ENCODE assay signal across 9 cellular contexts in the genomic region with DNA sequence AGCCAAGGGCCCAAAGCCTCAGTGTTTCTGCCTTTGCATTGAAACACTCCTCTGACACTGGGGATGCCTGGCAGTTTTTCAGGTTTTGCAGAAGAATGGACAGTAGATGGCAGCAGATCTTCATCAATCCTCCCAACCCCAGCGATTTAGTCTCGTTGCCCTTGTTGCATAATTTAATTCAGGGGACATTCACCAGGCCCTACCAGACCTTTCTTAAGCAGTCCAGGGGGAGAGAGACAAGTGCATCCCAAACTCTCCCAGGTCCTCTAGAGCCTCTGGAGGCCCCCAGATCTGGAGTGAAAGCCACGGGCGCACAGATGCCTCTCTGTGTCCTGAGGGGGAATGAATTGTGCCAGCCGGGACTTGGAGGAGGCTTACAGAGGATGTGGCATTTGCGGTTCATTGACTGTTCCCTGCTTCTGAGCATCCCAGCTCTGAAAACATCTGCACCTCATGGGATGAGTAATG. TPM values are rescaled to one million over a fixed set of nuclear protein-coding genes. Genes with fewer than 3 reads are reported as not detected.
DNase-seq lines count a peak whose midpoint lies in the region; ATAC-seq and TF ChIP-seq lines count a peak whose summit lies in the region.
"Had no signal": no experiment of that assay in that cellular context is flagged by ENCODE, and none has a peak within 500 bp of the region (broad histone marks: within the 10 kb centered on the region; RNA-seq: fewer than 3 reads in every experiment).

No MANE protein-coding gene starts in this region.

- CTCF ChIA-PET in A673 (lab: Charles Lee): no interaction called here
- CTCF ChIA-PET in WTC11 (lab: Charles Lee): interaction anchor here (1.0 to 1.4 kb wide), 2 partner anchors 108 to 137 kb away, joined by 5 to 6 read pairs; no protein-coding TSS in a partner anchor

- H3K36me3 Mint-ChIP-seq in WTC11 (no peaks in the 10 kb centered on the region), neural progenitor cell (peaks cover 3% of the 10 kb centered on the region)

- peak; percentile 40 for ATAC-seq in HG02884 (IDR thresholded peaks at IDR 0.05; ENCODE audit: unreplicated experiment)
- peak; percentile 85 for ATAC-seq in WTC11

- H3K27ac Mint-ChIP-seq in WTC11: no peak overlapping the region
- no peak overlapping the region for H3K27ac Mint-ChIP-seq in neural progenitor cell

- H3K4me1 Mint-ChIP-seq in WTC11: no peaks in the 10 kb centered on the region
- peaks cover 6% of the 10 kb centered on the region for H3K4me1 Mint-ChIP-seq in neural progenitor cell

- H3K36me3 ChIP-seq in A673 (ENCODE audit: insufficient read depth, low read length, poor library complexity, severe bottlenecking) (no peaks in the 10 kb centered on the region), GM06990 (ENCODE audit: control insufficient read depth, insufficient read depth, low read length) (no peaks in the 10 kb centered on the region), neural progenitor cell (no peaks in the 10 kb centered on the region)
- H3K36me3 ChIP-seq: neutrophil had no signal

- no peak overlapping the region for H3K9ac ChIP-seq in neural progenitor cell

- no peaks in the 10 kb centered on the region for H3F3A ChIP-seq in neural progenitor cell (ENCODE audit: low read depth)

- H3K4me1 ChIP-seq in A673 (ENCODE audit: insufficient read depth, low read length, poor library complexity, severe bottlenecking): peaks cover 18% of the 10 kb centered on the region
- H3K4me1 ChIP-seq in neural progenitor cell: no peaks in the 10 kb centered on the region

- no peak overlapping the region for H2AFZ ChIP-seq in neural progenitor cell (replicated peaks)

- H3K4me3 Mint-ChIP-seq in WTC11 (no peak overlapping the region), neural progenitor cell (no peak overlapping the region)

- H3K9me3 ChIP-seq in A673 (ENCODE audit: low read depth, low read length, poor library complexity, severe bottlenecking) (no peaks in the 10 kb centered on the region), neural progenitor cell (ENCODE audit: low read depth) (no peaks in the 10 kb centered on the region)
- H3K9me3 ChIP-seq: neutrophil had no signal

- no peaks in the 10 kb centered on the region for H3K27me3 ChIP-seq in A673 (replicated peaks; ENCODE audit: insufficient read depth, low read depth, low read length, poor library complexity)
- H3K27me3 ChIP-seq in GM06990 (replicated peaks; ENCODE audit: control insufficient read depth, insufficient read depth, low read length): no peaks in the 10 kb centered on the region
- H3K27me3 ChIP-seq in neural progenitor cell: no peaks in the 10 kb centered on the region
- H3K27me3 ChIP-seq: neutrophil had no signal

- intact Hi-C loops in A673 (cut with micrococcal nuclease; ENCODE audit: unreplicated experiment): loop anchor here (1.0 kb wide), 2 partner anchors 177 to 321 kb away; no protein-coding TSS in a partner anchor

- no peaks in the 10 kb centered on the region for H4K20me1 ChIP-seq in neural progenitor cell (ENCODE audit: low read depth)

- POLR2A ChIA-PET in A673 (lab: Charles Lee; ENCODE audit: low non-redundant PET): no interaction called here
- POLR2A ChIA-PET in WTC11 (lab: Charles Lee): no interaction called here

- no peaks in the 10 kb centered on the region for H3K9me3 Mint-ChIP-seq in WTC11
- H3K9me3 Mint-ChIP-seq in neural progenitor cell: no peaks in the 10 kb centered on the region

- BruUV-seq in A673 (replicated peaks; lab: Mats Ljungman, UMichigan): no TSS peak

- H3K4me2 ChIP-seq in neural progenitor cell: no peak overlapping the region

- no peaks in the 10 kb centered on the region for H3K79me2 ChIP-seq in neural progenitor cell (ENCODE audit: low read depth)

- TF ChIP-seq CTCF in A673 (conservative IDR thresholded peaks at IDR 0.05; ENCODE audit: low read depth, low read length): peak; percentile 71
- peak; percentile 68 for TF ChIP-seq CTCF in GM06990 (IDR thresholded peaks at IDR 0.05; ENCODE audit: insufficient read depth, low read length, poor library complexity, severe bottlenecking)
- peak; percentile 49; the same call in 1 of the 2 replicates for TF ChIP-seq CTCF in WTC11 (IDR thresholded peaks at IDR 0.05)
- TF ChIP-seq CTCF in fibroblast of the aortic adventitia (IDR thresholded peaks at IDR 0.05; ENCODE audit: insufficient read depth, low read length): peak; percentile 68
- TF ChIP-seq CTCF in neural progenitor cell (IDR thresholded peaks at IDR 0.05): peak; percentile 83

- no peak overlapping the region for H3K27ac ChIP-seq in A673 (ENCODE audit: low read depth, low read length, poor library complexity, severe bottlenecking)
- H3K27ac ChIP-seq in neural progenitor cell: no peak overlapping the region
- H3K27ac ChIP-seq: neutrophil had no signal

- DNase-seq in A673 (ENCODE audit: low spot score) (peak; percentile 80), GM06990 (ENCODE audit: extremely low read depth, insufficient read length) (no peak), NCI-H2196 (lab: John Stamatoyannopoulos, UW; ENCODE audit: unreplicated experiment) (peak; percentile 72), WTC11 (ENCODE audit: low spot score) (peak; percentile 55), fibroblast of the aortic adventitia (ENCODE audit: low read depth) (peak; percentile 90), neural progenitor cell (ENCODE audit: low spot score) (peak; percentile 79), NCI-H774 (lab: John Stamatoyannopoulos, UW) (no peak)

- H3K4me3 ChIP-seq in A673 (ENCODE audit: low read depth, low read length, poor library complexity, severe bottlenecking): no peak overlapping the region
- no peak overlapping the region for H3K4me3 ChIP-seq in GM06990 (replicated peaks; ENCODE audit: low read depth, low read length)
- H3K4me3 ChIP-seq in fibroblast of the aortic adventitia (ENCODE audit: low read depth, low read length): no peak overlapping the region
- H3K4me3 ChIP-seq in neural progenitor cell: no peak overlapping the region

- H3K27me3 Mint-ChIP-seq in WTC11 (ENCODE audit: low read depth) (no peaks in the 10 kb centered on the region), neural progenitor cell (ENCODE audit: insufficient read depth, low read depth) (peaks cover 3% of the 10 kb centered on the region)

TF ChIP-seq in WTC11, 78 proteins besides CTCF, POLR2A, EP300 and RAD21:
- no peak for TF ChIP-seq ATF3 (CRISPR knock-in tag; conservative IDR thresholded peaks at IDR 0.05)
- no peak for TF ChIP-seq ZNF416 (CRISPR knock-in tag; IDR thresholded peaks at IDR 0.05)
- TF ChIP-seq SMAD4 (CRISPR knock-in tag; IDR thresholded peaks at IDR 0.05): no peak
- no peak for TF ChIP-seq ZNF396 (CRISPR knock-in tag; IDR thresholded peaks at IDR 0.05; ENCODE audit: borderline replicate concordance)
- no peak for TF ChIP-seq MXD4 (CRISPR knock-in tag; IDR thresholded peaks at IDR 0.05; ENCODE audit: borderline replicate concordance)
- TF ChIP-seq, protein P1, sequence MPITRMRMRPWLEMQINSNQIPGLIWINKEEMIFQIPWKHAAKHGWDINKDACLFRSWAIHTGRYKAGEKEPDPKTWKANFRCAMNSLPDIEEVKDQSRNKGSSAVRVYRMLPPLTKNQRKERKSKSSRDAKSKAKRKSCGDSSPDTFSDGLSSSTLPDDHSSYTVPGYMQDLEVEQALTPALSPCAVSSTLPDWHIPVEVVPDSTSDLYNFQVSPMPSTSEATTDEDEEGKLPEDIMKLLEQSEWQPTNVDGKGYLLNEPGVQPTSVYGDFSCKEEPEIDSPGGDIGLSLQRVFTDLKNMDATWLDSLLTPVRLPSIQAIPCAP (CRISPR knock-in tag; IDR thresholded peaks at IDR 0.05): no peak
- TF ChIP-seq GABPB1 (CRISPR knock-in tag; IDR thresholded peaks at IDR 0.05): no peak
- TF ChIP-seq ZNF317 (CRISPR knock-in tag; IDR thresholded peaks at IDR 0.05; ENCODE audit: borderline replicate concordance, low read depth): no peak
- no peak for TF ChIP-seq ZSCAN18 (CRISPR knock-in tag; IDR thresholded peaks at IDR 0.05)
- TF ChIP-seq TP53 (CRISPR knock-in tag; IDR thresholded peaks at IDR 0.05): no peak
TF ChIP-seq in WTC11: peak in this region for 0.

RNA-seq across cellular contexts. Expression of gene MINDY4, which starts 29.6 kb away (rescaled TPM):
- total RNA-seq in A673 (2021) (3.8 and 4.0 TPM in 2 replicates), WTC11 (2021) (1.8 to 2.2 TPM (median 2.0 TPM) in 3 replicates), fibroblast of the aortic adventitia (ENCODE audit: low replicate concordance) (7.3 and 13.2 TPM in 2 replicates), neural progenitor cell (ENCODE audit: low replicate concordance) (5.2 and 5.9 TPM in 2 replicates)

RNA-seq across cellular contexts. Expression of gene INMT, which starts 48.9 kb away (rescaled TPM):
- total RNA-seq in A673 (2021): 0.11 and 0.17 TPM in 2 replicates
- total RNA-seq in WTC11 (2021): 3.5 to 5.6 TPM (median 4.4 TPM) in 3 replicates
- 2.5 and 219 TPM in 2 replicates for total RNA-seq in fibroblast of the aortic adventitia (ENCODE audit: low replicate concordance)
- total RNA-seq in neural progenitor cell (ENCODE audit: low replicate concordance): 5.0 and 7.8 TPM in 2 replicates

Comparison
In these comparisons a context has a peak if more than half of its experiments do, and no peak if none do; other contexts are left out.
1. DNase-seq: peak in A673 (single experiment), NCI-H2196 (single experiment), WTC11 (single experiment), fibroblast of the aortic adventitia (single experiment) and neural progenitor cell (single experiment); none in GM06990 (single experiment) and NCI-H774 (single experiment).
2. Peak in every context shown above with its lines, with median percentiles within 50 percentile points of each other: CTCF ChIP-seq.